Comparison of ENCODE assay signal across 25 cellular contexts in genomic region chr6:12350644-12351173, GRCh38.
"Had no signal": no experiment of that assay in that cellular context is flagged by ENCODE, and none has a peak within 500 bp of the region (broad histone marks: within the 10 kb centered on the region; RNA-seq: fewer than 3 reads in every experiment).

No MANE protein-coding gene starts in this region.

- ATAC-seq: activated CD8-positive, alpha-beta memory T cell treated with anti-CD3 and anti-CD28 coated beads, Interleukin-2, amount 10 ng/mL, durations not matched to agents 7 days and 5 days; activated T-helper 17 cell treated with anti-CD3 and anti-CD28 coated beads, Interleukin-2, amount 50 U/mL, for 72 hours; heart left ventricle had no signal

- H3K27ac ChIP-seq: heart left ventricle, thyroid gland had no signal

- H3K4me3 Mint-ChIP-seq: activated CD4-positive, alpha-beta memory T cell treated with anti-CD3 and anti-CD28 coated beads, Interleukin-2, amount 10 ng/mL, durations not matched to agents 7 days and 5 days; activated CD8-positive, alpha-beta memory T cell treated with anti-CD3 and anti-CD28 coated beads, Interleukin-2, amount 10 ng/mL, durations not matched to agents 7 days and 5 days; activated naive CD8-positive, alpha-beta T cell treated with anti-CD3 and anti-CD28 coated beads, Interleukin-2, amount 10 ng/mL, durations not matched to agents 7 days and 5 days; activated T-helper 17 cell treated with anti-CD3 and anti-CD28 coated beads, Interleukin-2, amount 50 U/mL, for 72 hours; endodermal cell; immature natural killer cell; nephron had no signal

- H3K9me3 ChIP-seq: thyroid gland had no signal

- H3K27me3 Mint-ChIP-seq: activated CD4-positive, alpha-beta memory T cell treated with anti-CD3 and anti-CD28 coated beads, Interleukin-2, amount 10 ng/mL, durations not matched to agents 7 days and 5 days; activated CD8-positive, alpha-beta memory T cell treated with anti-CD3 and anti-CD28 coated beads, Interleukin-2, amount 10 ng/mL, durations not matched to agents 7 days and 5 days; activated naive CD8-positive, alpha-beta T cell treated with anti-CD3 and anti-CD28 coated beads, Interleukin-2, amount 10 ng/mL, durations not matched to agents 7 days and 5 days had no signal

- DNase-seq: activated CD4-positive, alpha-beta memory T cell treated with anti-CD3 and anti-CD28 coated beads, Interleukin-2, amount 10 ng/mL, durations not matched to agents 7 days and 5 days; activated CD4-positive, alpha-beta T cell treated with anti-CD3 and anti-CD28 coated beads for 48 hours; activated CD4-positive, CD25-positive, alpha-beta regulatory T cell; activated CD8-positive, alpha-beta memory T cell treated with anti-CD3 and anti-CD28 coated beads, Interleukin-2, amount 10 ng/mL, durations not matched to agents 7 days and 5 days; activated naive CD4-positive, alpha-beta T cell; activated naive CD8-positive, alpha-beta T cell treated with anti-CD3 and anti-CD28 coated beads, Interleukin-2, amount 10 ng/mL, durations not matched to agents 7 days and 5 days; activated T-cell treated with anti-CD3 and anti-CD28 coated beads, Interleukin-2, amount 50 U/mL, for 1 hour; amygdala; endodermal cell; erythroblast; heart left ventricle; immature natural killer cell; occipital lobe; posterior cingulate gyrus; retina; stimulated activated CD4-positive, alpha-beta T cell treated with anti-CD3 and anti-CD28 coated beads, Interleukin-12 subunit alpha, Interleukin-12 subunit beta, amount 100 ng/mL, for 4 hours; stimulated activated CD4-positive, alpha-beta T cell treated with anti-CD3 and anti-CD28 coated beads, Interleukin-1b, Interleukin-23, amount 100 ng/mL, for 48 hours; stimulated activated CD8-positive, alpha-beta memory T cell treated with anti-CD3 and anti-CD28 coated beads, Interleukin-4, amount 100 ng/mL, for 48 hours; stimulated activated naive CD4-positive, alpha-beta T cell; T1000; thyroid gland had no signal

- FAIRE-seq: frontal cortex, urothelium cell line had no signal

- H3K4me1 Mint-ChIP-seq: activated CD4-positive, alpha-beta memory T cell treated with anti-CD3 and anti-CD28 coated beads, Interleukin-2, amount 10 ng/mL, durations not matched to agents 7 days and 5 days; activated CD8-positive, alpha-beta memory T cell treated with anti-CD3 and anti-CD28 coated beads, Interleukin-2, amount 10 ng/mL, durations not matched to agents 7 days and 5 days; activated naive CD8-positive, alpha-beta T cell treated with anti-CD3 and anti-CD28 coated beads, Interleukin-2, amount 10 ng/mL, durations not matched to agents 7 days and 5 days; activated T-helper 17 cell treated with anti-CD3 and anti-CD28 coated beads, Interleukin-2, amount 50 U/mL, for 72 hours; immature natural killer cell; nephron had no signal

- H3K36me3 Mint-ChIP-seq: activated CD8-positive, alpha-beta memory T cell treated with anti-CD3 and anti-CD28 coated beads, Interleukin-2, amount 10 ng/mL, durations not matched to agents 7 days and 5 days; activated naive CD8-positive, alpha-beta T cell treated with anti-CD3 and anti-CD28 coated beads, Interleukin-2, amount 10 ng/mL, durations not matched to agents 7 days and 5 days had no signal

- H3K36me3 ChIP-seq: heart left ventricle, thyroid gland had no signal

- H3K4me3 ChIP-seq: heart left ventricle, thyroid gland had no signal

- H3K27ac Mint-ChIP-seq: activated CD4-positive, alpha-beta memory T cell treated with anti-CD3 and anti-CD28 coated beads, Interleukin-2, amount 10 ng/mL, durations not matched to agents 7 days and 5 days; activated CD8-positive, alpha-beta memory T cell treated with anti-CD3 and anti-CD28 coated beads, Interleukin-2, amount 10 ng/mL, durations not matched to agents 7 days and 5 days; activated naive CD8-positive, alpha-beta T cell treated with anti-CD3 and anti-CD28 coated beads, Interleukin-2, amount 10 ng/mL, durations not matched to agents 7 days and 5 days; activated T-helper 17 cell treated with anti-CD3 and anti-CD28 coated beads, Interleukin-2, amount 50 U/mL, for 72 hours; endodermal cell; immature natural killer cell had no signal

- H3K27me3 ChIP-seq: heart left ventricle, thyroid gland had no signal
